Comparison of ENCODE assay signal across 23 cellular contexts in genomic region chr13:65677906-65678305, GRCh38.
DNase-seq lines count a peak whose midpoint lies in the region; ATAC-seq, FAIRE-seq and TF ChIP-seq lines count a peak whose summit lies in the region.
"Had no signal": no experiment of that assay in that cellular context is flagged by ENCODE, and none has a peak within 500 bp of the region (broad histone marks: within the 10 kb centered on the region; RNA-seq: fewer than 3 reads in every experiment).

No MANE protein-coding gene starts in this region.

- no peak for DNase-seq in HepG2 (ENCODE audit: low spot score)
- no peak for DNase-seq in right lobe of liver
- no peak for DNase-seq in WTC11 (ENCODE audit: low spot score)
- DNase-seq in fibroblast of the conjunctiva (ENCODE audit: low read depth): peak; percentile 16
- no peak for DNase-seq in mucosa of gallbladder (ENCODE audit: low spot score)
- DNase-seq in A172 (ENCODE audit: low spot score): no peak
- DNase-seq in activated CD8-positive, alpha-beta T cell treated with anti-CD3 and anti-CD28 coated beads for 36 hours: no peak
- DNase-seq in T1000 (lab: John Stamatoyannopoulos, UW): no peak
- DNase-seq: activated naive CD8-positive, alpha-beta T cell treated with anti-CD3 and anti-CD28 coated beads, Interleukin-2, amount 50 U/mL, for 24 hours; COR-L47; heart left ventricle; kidney; NCI-H1417 treated with DMSO at 0.1 percent for 48 hours; NCI-H774; substantia nigra; SW 1271 had no signal

- ATAC-seq in HepG2: no peak
- ATAC-seq in right lobe of liver: no peak
- peak; percentile 87 for ATAC-seq in WTC11
- ATAC-seq in activated CD8-positive, alpha-beta T cell treated with anti-CD3 and anti-CD28 coated beads for 36 hours: no peak
- ATAC-seq: heart left ventricle had no signal

- H3K27ac Mint-ChIP-seq in WTC11: no peak overlapping the region; the same call in 1 of the 2 replicates
- H3K27ac Mint-ChIP-seq in activated CD8-positive, alpha-beta T cell treated with anti-CD3 and anti-CD28 coated beads for 36 hours: no peak overlapping the region
- H3K27ac Mint-ChIP-seq: activated naive CD8-positive, alpha-beta T cell treated with anti-CD3 and anti-CD28 coated beads, Interleukin-2, amount 50 U/mL, for 24 hours; memory B cell had no signal

- H3K36me3 Mint-ChIP-seq in WTC11: peaks cover 8% of the 10 kb centered on the region
- H3K36me3 Mint-ChIP-seq in activated CD8-positive, alpha-beta T cell treated with anti-CD3 and anti-CD28 coated beads for 36 hours (ENCODE audit: low read depth): no peaks in the 10 kb centered on the region
- H3K36me3 Mint-ChIP-seq: memory B cell had no signal

- H3K4me1 ChIP-seq in HepG2 (ENCODE audit: insufficient read depth, low read length) (no peaks in the 10 kb centered on the region), right lobe of liver (no peaks in the 10 kb centered on the region)
- H3K4me1 ChIP-seq: heart left ventricle had no signal

- H3K27me3 ChIP-seq in HepG2 (ENCODE audit: control insufficient read depth in 1 of 2, insufficient read depth in 2 of 2, low read length in 2 of 2): no peaks in the 10 kb centered on the region
- no peaks in the 10 kb centered on the region for H3K27me3 ChIP-seq in right lobe of liver
- H3K27me3 ChIP-seq: heart left ventricle had no signal

- H2AFZ ChIP-seq in HepG2 (ENCODE audit: low read length): no peak overlapping the region

- H3K27ac ChIP-seq in HepG2 (ENCODE audit: extremely low read length, insufficient read depth, low read length) (no peak overlapping the region), right lobe of liver (no peak overlapping the region)
- H3K27ac ChIP-seq: heart left ventricle, HL-60, KMS-11, VCaP had no signal

- POLR2A ChIA-PET in HepG2 (lab: Yijun Ruan, JAX): no interaction called here
- POLR2A ChIA-PET in WTC11 (lab: Charles Lee): no interaction called here
- POLR2A ChIA-PET in activated CD8-positive, alpha-beta T cell treated with anti-CD3 and anti-CD28 coated beads for 36 hours (lab: Charles Lee): interaction anchor here (0.6 kb wide), 1 partner anchor 57 kb away, joined by 3 read pairs; no protein-coding TSS in a partner anchor

- peaks cover 39% of the 10 kb centered on the region for H3K9me3 Mint-ChIP-seq in WTC11
- H3K9me3 Mint-ChIP-seq in activated CD8-positive, alpha-beta T cell treated with anti-CD3 and anti-CD28 coated beads for 36 hours: peaks cover 5% of the 10 kb centered on the region

- TF ChIP-seq CTCF in HepG2 (CRISPR knock-in tag; IDR thresholded peaks at IDR 0.05) (no peak), right lobe of liver (IDR thresholded peaks at IDR 0.05) (no peak), WTC11 (IDR thresholded peaks at IDR 0.05) (no peak)
- no peak for TF ChIP-seq CTCF in activated CD8-positive, alpha-beta T cell treated with anti-CD3 and anti-CD28 coated beads for 36 hours (IDR thresholded peaks at IDR 0.05)

- intact Hi-C loops in HepG2 (cut with micrococcal nuclease; ENCODE audit: unreplicated experiment) (no loop called here), right lobe of liver (cut with DNase I) (no loop called here)
- intact Hi-C loops in activated CD8-positive, alpha-beta T cell treated with anti-CD3 and anti-CD28 coated beads for 36 hours (cut with micrococcal nuclease): no loop called here

- H3K4me1 Mint-ChIP-seq in WTC11: peaks cover 8% of the 10 kb centered on the region
- H3K4me1 Mint-ChIP-seq in activated CD8-positive, alpha-beta T cell treated with anti-CD3 and anti-CD28 coated beads for 36 hours (ENCODE audit: low read depth): no peaks in the 10 kb centered on the region
- H3K4me1 Mint-ChIP-seq: activated naive CD8-positive, alpha-beta T cell treated with anti-CD3 and anti-CD28 coated beads, Interleukin-2, amount 50 U/mL, for 24 hours; memory B cell; neural crest cell had no signal

- TF ChIP-seq EP300 in HepG2 (IDR thresholded peaks at IDR 0.05; ENCODE audit: low read depth in 2 of 2, low read length in 2 of 2) (no peak), HepG2 (CRISPR knock-in tag; IDR thresholded peaks at IDR 0.05; ENCODE audit: borderline replicate concordance) (no peak)

- H3K4me2 ChIP-seq in HepG2 (ENCODE audit: low read depth, low read length): no peak overlapping the region
- H3K4me2 ChIP-seq: KMS-11 had no signal

- no peaks in the 10 kb centered on the region for H4K20me1 ChIP-seq in HepG2 (ENCODE audit: insufficient read depth, low read length)

- H3K4me3 Mint-ChIP-seq in WTC11: no peak overlapping the region
- H3K4me3 Mint-ChIP-seq in activated CD8-positive, alpha-beta T cell treated with anti-CD3 and anti-CD28 coated beads for 36 hours: no peak overlapping the region
- H3K4me3 Mint-ChIP-seq: activated naive CD8-positive, alpha-beta T cell treated with anti-CD3 and anti-CD28 coated beads, Interleukin-2, amount 50 U/mL, for 24 hours; memory B cell; neural crest cell had no signal

- no peak for TF ChIP-seq RAD21 in HepG2 (CRISPR knock-in tag; IDR thresholded peaks at IDR 0.05)

- no peaks in the 10 kb centered on the region for H3K79me2 ChIP-seq in HepG2 (ENCODE audit: insufficient read depth, low read length)

- WGBS in HepG2 (ENCODE audit: low lambda C conversion rate): 0% methylated on average over 1 of the region's 1 CpG
- WGBS in right lobe of liver (ENCODE audit: insufficient coverage, low coverage, low lambda C conversion rate, missing lambda C conversion rate): 19% methylated on average over 1 of the region's 1 CpG

- TF ChIP-seq POLR2A in HepG2 (IDR thresholded peaks at IDR 0.05; ENCODE audit: insufficient read depth in 1 of 2, low read depth in 2 of 2, low read length in 2 of 2) (no peak), right lobe of liver (IDR thresholded peaks at IDR 0.05) (no peak)

- no peaks in the 10 kb centered on the region for H3K36me3 ChIP-seq in HepG2 (replicated peaks in 1 of 2; ENCODE audit: control insufficient read depth in 1 of 2, insufficient read depth in 2 of 2, low read length in 2 of 2)
- no peaks in the 10 kb centered on the region for H3K36me3 ChIP-seq in right lobe of liver
- H3K36me3 ChIP-seq: heart left ventricle had no signal

- CTCF ChIA-PET in HepG2 (lab: Yijun Ruan, JAX; ENCODE audit: low intra/inter-chr PET ratio, low total read pairs): no interaction called here
- CTCF ChIA-PET in WTC11 (lab: Charles Lee): no interaction called here
- CTCF ChIA-PET in activated CD8-positive, alpha-beta T cell treated with anti-CD3 and anti-CD28 coated beads for 36 hours (lab: Charles Lee): no interaction called here

- H3K27me3 Mint-ChIP-seq in WTC11 (ENCODE audit: low read depth): no peaks in the 10 kb centered on the region
- H3K27me3 Mint-ChIP-seq in activated CD8-positive, alpha-beta T cell treated with anti-CD3 and anti-CD28 coated beads for 36 hours: no peaks in the 10 kb centered on the region
- H3K27me3 Mint-ChIP-seq: activated naive CD8-positive, alpha-beta T cell treated with anti-CD3 and anti-CD28 coated beads, Interleukin-2, amount 50 U/mL, for 24 hours; memory B cell had no signal

- no peak overlapping the region for H3K9ac ChIP-seq in HepG2 (ENCODE audit: insufficient read depth, low read depth, low read length)
- H3K9ac ChIP-seq: KMS-11 had no signal

- in situ Hi-C loops in HepG2 (cut with HindIII; ENCODE audit: extremely low pct_ligation_motif_present, low pct_unique_long_range_greater_than_20kb): no loop called here

- FAIRE-seq in HepG2 (lab: Jason Lieb, UNC): no peak
- FAIRE-seq: endometrium, GM12891, kidney had no signal

- BruUV-seq in HepG2 (replicated peaks; lab: Mats Ljungman, UMichigan): no TSS peak

- H3K9me3 ChIP-seq in HepG2 (ENCODE audit: low read length): peaks cover 29% of the 10 kb centered on the region
- no peaks in the 10 kb centered on the region for H3K9me3 ChIP-seq in right lobe of liver

- H3K4me3 ChIP-seq in HepG2 (replicated peaks in 1 of 3; ENCODE audit: insufficient read depth in 1 of 3, low read depth in 2 of 3, low read length in 3 of 3) (no peak overlapping the region), right lobe of liver (no peak overlapping the region)
- H3K4me3 ChIP-seq: heart left ventricle had no signal

TF ChIP-seq in HepG2, 621 proteins besides CTCF, POLR2A, EP300 and RAD21 (continues in another document):
- TF ChIP-seq CEBPB (IDR thresholded peaks at IDR 0.05; ENCODE audit: borderline replicate concordance, low read depth, low read length) (peak; percentile 5; the same call in 1 of the 2 replicates), SMAD3 (CRISPR knock-in tag; IDR thresholded peaks at IDR 0.05) (no peak)
- TF ChIP-seq, protein P1, sequence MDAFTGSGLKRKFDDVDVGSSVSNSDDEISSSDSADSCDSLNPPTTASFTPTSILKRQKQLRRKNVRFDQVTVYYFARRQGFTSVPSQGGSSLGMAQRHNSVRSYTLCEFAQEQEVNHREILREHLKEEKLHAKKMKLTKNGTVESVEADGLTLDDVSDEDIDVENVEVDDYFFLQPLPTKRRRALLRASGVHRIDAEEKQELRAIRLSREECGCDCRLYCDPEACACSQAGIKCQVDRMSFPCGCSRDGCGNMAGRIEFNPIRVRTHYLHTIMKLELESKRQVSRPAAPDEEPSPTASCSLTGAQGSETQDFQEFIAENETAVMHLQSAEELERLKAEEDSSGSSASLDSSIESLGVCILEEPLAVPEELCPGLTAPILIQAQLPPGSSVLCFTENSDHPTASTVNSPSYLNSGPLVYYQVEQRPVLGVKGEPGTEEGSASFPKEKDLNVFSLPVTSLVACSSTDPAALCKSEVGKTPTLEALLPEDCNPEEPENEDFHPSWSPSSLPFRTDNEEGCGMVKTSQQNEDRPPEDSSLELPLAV (CRISPR knock-in tag; conservative IDR thresholded peaks at IDR 0.05; ENCODE audit: low read depth): no peak

TF ChIP-seq in WTC11, 78 proteins besides CTCF, POLR2A, EP300 and RAD21:
- TF ChIP-seq GABPB1 (CRISPR knock-in tag; IDR thresholded peaks at IDR 0.05): peak; percentile 67
- TF ChIP-seq ZBTB21 (CRISPR knock-in tag; IDR thresholded peaks at IDR 0.05; ENCODE audit: borderline replicate concordance): no peak
- TF ChIP-seq ZNF232 (CRISPR knock-in tag; IDR thresholded peaks at IDR 0.05): no peak
- TF ChIP-seq RELA (CRISPR knock-in tag; IDR thresholded peaks at IDR 0.05; ENCODE audit: borderline replicate concordance): no peak
- no peak for TF ChIP-seq SP1 (CRISPR knock-in tag; conservative IDR thresholded peaks at IDR 0.05)

Comparison
In these comparisons a context has a peak if more than half of its experiments do, and no peak if none do; other contexts are left out.
1. Of the 50 proteins assayed by ChIP-seq in both HepG2 and WTC11: peak only in HepG2: none; only in WTC11: GABPB1; in both: none; in neither: 49.